ENCODE assay signal across 2 cellular contexts in the genomic region with DNA sequence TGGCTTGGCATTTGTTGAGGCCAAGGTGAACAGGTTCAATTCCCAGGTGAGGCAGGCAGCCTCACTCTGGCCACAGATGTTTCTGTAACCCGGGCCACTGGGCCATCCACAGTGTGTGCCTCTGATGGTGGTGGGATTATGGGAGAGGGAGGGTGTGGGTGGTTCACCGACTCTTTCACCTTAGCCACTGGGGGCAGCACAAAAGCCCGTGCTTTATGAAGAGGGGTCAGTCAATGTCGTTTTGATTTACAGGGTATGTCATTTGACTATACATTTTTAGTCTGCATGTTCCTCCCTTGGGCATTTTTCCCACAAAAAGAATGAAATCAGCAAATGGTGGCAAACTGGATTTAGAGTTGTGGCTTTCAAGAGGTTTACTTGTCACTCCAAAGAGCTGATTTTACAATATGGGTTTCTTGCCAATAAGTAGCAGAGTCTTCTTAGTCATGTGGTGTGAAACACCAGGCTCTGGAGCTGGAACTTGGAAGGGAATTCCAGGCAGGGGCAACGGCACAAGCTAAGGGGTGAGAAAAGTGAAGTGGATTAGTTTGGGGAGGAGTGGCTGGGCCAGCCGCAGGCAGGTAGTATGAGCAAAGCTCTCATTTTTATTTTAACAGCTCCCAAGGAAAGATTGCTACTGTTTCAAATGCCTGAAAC.
TF ChIP-seq lines count a peak whose summit lies in the region.

No MANE protein-coding gene starts in this region.

TF ChIP-seq in A549, 52 proteins besides CTCF, POLR2A, EP300 and RAD21:
- TF ChIP-seq, protein P1, sequence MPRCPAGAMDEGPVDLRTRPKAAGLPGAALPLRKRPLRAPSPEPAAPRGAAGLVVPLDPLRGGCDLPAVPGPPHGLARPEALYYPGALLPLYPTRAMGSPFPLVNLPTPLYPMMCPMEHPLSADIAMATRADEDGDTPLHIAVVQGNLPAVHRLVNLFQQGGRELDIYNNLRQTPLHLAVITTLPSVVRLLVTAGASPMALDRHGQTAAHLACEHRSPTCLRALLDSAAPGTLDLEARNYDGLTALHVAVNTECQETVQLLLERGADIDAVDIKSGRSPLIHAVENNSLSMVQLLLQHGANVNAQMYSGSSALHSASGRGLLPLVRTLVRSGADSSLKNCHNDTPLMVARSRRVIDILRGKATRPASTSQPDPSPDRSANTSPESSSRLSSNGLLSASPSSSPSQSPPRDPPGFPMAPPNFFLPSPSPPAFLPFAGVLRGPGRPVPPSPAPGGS (IDR thresholded peaks at IDR 0.05), result no peak
- TF ChIP-seq SMC3 (IDR thresholded peaks at IDR 0.05) (no peak), CBX8 (IDR thresholded peaks at IDR 0.05) (peak; percentile 29; the same call in 1 of the 2 replicates)
TF ChIP-seq in A549: peak in this region for 1.

TF ChIP-seq in GM23338, 12 proteins besides CTCF, POLR2A, EP300 and RAD21 (continued from another document):
- TF ChIP-seq, protein P2, sequence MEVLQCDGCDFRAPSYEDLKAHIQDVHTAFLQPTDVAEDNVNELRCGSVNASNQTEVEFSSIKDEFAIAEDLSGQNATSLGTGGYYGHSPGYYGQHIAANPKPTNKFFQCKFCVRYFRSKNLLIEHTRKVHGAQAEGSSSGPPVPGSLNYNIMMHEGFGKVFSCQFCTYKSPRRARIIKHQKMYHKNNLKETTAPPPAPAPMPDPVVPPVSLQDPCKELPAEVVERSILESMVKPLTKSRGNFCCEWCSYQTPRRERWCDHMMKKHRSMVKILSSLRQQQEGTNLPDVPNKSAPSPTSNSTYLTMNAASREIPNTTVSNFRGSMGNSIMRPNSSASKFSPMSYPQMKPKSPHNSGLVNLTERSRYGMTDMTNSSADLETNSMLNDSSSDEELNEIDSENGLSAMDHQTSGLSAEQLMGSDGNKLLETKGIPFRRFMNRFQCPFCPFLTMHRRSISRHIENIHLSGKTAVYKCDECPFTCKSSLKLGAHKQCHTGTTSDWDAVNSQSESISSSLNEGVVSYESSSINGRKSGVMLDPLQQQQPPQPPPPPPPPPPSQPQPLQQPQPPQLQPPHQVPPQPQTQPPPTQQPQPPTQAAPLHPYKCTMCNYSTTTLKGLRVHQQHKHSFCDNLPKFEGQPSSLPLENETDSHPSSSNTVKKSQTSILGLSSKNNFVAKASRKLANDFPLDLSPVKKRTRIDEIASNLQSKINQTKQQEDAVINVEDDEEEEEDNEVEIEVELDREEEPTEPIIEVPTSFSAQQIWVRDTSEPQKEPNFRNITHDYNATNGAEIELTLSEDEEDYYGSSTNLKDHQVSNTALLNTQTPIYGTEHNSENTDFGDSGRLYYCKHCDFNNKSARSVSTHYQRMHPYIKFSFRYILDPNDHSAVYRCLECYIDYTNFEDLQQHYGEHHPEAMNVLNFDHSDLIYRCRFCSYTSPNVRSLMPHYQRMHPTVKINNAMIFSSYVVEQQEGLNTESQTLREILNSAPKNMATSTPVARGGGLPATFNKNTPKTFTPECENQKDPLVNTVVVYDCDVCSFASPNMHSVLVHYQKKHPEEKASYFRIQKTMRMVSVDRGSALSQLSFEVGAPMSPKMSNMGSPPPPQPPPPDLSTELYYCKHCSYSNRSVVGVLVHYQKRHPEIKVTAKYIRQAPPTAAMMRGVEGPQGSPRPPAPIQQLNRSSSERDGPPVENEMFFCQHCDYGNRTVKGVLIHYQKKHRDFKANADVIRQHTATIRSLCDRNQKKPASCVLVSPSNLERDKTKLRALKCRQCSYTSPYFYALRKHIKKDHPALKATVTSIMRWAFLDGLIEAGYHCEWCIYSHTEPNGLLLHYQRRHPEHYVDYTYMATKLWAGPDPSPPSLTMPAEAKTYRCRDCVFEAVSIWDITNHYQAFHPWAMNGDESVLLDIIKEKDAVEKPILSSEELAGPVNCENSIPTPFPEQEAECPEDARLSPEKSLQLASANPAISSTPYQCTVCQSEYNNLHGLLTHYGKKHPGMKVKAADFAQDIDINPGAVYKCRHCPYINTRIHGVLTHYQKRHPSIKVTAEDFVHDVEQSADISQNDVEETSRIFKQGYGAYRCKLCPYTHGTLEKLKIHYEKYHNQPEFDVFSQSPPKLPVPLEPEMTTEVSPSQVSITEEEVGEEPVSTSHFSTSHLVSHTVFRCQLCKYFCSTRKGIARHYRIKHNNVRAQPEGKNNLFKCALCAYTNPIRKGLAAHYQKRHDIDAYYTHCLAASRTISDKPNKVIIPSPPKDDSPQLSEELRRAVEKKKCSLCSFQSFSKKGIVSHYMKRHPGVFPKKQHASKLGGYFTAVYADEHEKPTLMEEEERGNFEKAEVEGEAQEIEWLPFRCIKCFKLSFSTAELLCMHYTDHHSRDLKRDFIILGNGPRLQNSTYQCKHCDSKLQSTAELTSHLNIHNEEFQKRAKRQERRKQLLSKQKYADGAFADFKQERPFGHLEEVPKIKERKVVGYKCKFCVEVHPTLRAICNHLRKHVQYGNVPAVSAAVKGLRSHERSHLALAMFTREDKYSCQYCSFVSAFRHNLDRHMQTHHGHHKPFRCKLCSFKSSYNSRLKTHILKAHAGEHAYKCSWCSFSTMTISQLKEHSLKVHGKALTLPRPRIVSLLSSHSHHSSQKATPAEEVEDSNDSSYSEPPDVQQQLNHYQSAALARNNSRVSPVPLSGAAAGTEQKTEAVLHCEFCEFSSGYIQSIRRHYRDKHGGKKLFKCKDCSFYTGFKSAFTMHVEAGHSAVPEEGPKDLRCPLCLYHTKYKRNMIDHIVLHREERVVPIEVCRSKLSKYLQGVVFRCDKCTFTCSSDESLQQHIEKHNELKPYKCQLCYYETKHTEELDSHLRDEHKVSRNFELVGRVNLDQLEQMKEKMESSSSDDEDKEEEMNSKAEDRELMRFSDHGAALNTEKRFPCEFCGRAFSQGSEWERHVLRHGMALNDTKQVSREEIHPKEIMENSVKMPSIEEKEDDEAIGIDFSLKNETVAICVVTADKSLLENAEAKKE (CRISPR knock-in tag; IDR thresholded peaks at IDR 0.05), result no peak
- TF ChIP-seq STAT1 (IDR thresholded peaks at IDR 0.05; ENCODE audit: unreplicated experiment), result no peak
- TF ChIP-seq, protein P3, sequence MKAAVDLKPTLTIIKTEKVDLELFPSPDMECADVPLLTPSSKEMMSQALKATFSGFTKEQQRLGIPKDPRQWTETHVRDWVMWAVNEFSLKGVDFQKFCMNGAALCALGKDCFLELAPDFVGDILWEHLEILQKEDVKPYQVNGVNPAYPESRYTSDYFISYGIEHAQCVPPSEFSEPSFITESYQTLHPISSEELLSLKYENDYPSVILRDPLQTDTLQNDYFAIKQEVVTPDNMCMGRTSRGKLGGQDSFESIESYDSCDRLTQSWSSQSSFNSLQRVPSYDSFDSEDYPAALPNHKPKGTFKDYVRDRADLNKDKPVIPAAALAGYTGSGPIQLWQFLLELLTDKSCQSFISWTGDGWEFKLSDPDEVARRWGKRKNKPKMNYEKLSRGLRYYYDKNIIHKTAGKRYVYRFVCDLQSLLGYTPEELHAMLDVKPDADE (IDR thresholded peaks at IDR 0.05), result no peak
- TF ChIP-seq, protein P4, sequence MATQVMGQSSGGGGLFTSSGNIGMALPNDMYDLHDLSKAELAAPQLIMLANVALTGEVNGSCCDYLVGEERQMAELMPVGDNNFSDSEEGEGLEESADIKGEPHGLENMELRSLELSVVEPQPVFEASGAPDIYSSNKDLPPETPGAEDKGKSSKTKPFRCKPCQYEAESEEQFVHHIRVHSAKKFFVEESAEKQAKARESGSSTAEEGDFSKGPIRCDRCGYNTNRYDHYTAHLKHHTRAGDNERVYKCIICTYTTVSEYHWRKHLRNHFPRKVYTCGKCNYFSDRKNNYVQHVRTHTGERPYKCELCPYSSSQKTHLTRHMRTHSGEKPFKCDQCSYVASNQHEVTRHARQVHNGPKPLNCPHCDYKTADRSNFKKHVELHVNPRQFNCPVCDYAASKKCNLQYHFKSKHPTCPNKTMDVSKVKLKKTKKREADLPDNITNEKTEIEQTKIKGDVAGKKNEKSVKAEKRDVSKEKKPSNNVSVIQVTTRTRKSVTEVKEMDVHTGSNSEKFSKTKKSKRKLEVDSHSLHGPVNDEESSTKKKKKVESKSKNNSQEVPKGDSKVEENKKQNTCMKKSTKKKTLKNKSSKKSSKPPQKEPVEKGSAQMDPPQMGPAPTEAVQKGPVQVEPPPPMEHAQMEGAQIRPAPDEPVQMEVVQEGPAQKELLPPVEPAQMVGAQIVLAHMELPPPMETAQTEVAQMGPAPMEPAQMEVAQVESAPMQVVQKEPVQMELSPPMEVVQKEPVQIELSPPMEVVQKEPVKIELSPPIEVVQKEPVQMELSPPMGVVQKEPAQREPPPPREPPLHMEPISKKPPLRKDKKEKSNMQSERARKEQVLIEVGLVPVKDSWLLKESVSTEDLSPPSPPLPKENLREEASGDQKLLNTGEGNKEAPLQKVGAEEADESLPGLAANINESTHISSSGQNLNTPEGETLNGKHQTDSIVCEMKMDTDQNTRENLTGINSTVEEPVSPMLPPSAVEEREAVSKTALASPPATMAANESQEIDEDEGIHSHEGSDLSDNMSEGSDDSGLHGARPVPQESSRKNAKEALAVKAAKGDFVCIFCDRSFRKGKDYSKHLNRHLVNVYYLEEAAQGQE (IDR thresholded peaks at IDR 0.05; ENCODE audit: unreplicated experiment), result no peak
- TF ChIP-seq ZNF114 (CRISPR knock-in tag; IDR thresholded peaks at IDR 0.05), result no peak
TF ChIP-seq in GM23338: peak in this region for 0.
